In genomic region chr4:81566076-81566663, GRCh38 we compare ENCODE assay signal across 1 cellular context.
TF ChIP-seq lines count a peak whose summit lies in the region.

No MANE protein-coding gene starts in this region.

TF ChIP-seq in GM23338, 12 proteins besides CTCF, POLR2A, EP300 and RAD21 (continued from another document):
- no peak for TF ChIP-seq ZNF462 (CRISPR knock-in tag; IDR thresholded peaks at IDR 0.05)
